Comparison of ENCODE assay signal across 20 cellular contexts in genomic region chr2:71674158-71674807, GRCh38.
DNase-seq lines count a peak whose midpoint lies in the region; ATAC-seq, FAIRE-seq and TF ChIP-seq lines count a peak whose summit lies in the region.
"Had no signal": no experiment of that assay in that cellular context is flagged by ENCODE, and none has a peak within 500 bp of the region (broad histone marks: within the 10 kb centered on the region; RNA-seq: fewer than 3 reads in every experiment).

No MANE protein-coding gene starts in this region.

- no peak overlapping the region for H4K91ac ChIP-seq in H9 (ENCODE audit: insufficient read length, low read depth, low read length)

- TF ChIP-seq POLR2A in spleen (IDR thresholded peaks at IDR 0.05) = no peak

- H3K9me3 Mint-ChIP-seq in activated naive CD8-positive, alpha-beta T cell treated with anti-CD3 and anti-CD28 coated beads, Interleukin-2, amount 10 ng/mL, durations not matched to agents 7 days and 5 days = no peaks in the 10 kb centered on the region
- H3K9me3 Mint-ChIP-seq in activated naive CD8-positive, alpha-beta T cell treated with anti-CD3 and anti-CD28 coated beads for 36 hours = no peaks in the 10 kb centered on the region
- H3K9me3 Mint-ChIP-seq in H9 (no peaks in the 10 kb centered on the region), endodermal cell (no peaks in the 10 kb centered on the region)
- H3K9me3 Mint-ChIP-seq: GM23338 had no signal

- H3K27ac ChIP-seq in H9 (ENCODE audit: insufficient read length, low read depth, low read length) (no peak overlapping the region), endodermal cell (ENCODE audit: low read depth, low read length) (no peak overlapping the region), spleen (no peak overlapping the region), small intestine (ENCODE audit: low read depth in 1 of 2, low read length in 1 of 2) (no peak overlapping the region)
- H3K27ac ChIP-seq: KMS-11 had no signal

- no peak overlapping the region for H2BK5ac ChIP-seq in H9 (ENCODE audit: insufficient read length, low read length)

- peaks cover 7% of the 10 kb centered on the region for H3K27me3 Mint-ChIP-seq in activated naive CD8-positive, alpha-beta T cell treated with anti-CD3 and anti-CD28 coated beads, Interleukin-2, amount 10 ng/mL, durations not matched to agents 7 days and 5 days
- H3K27me3 Mint-ChIP-seq in activated naive CD8-positive, alpha-beta T cell treated with anti-CD3 and anti-CD28 coated beads for 36 hours = peaks cover 6% of the 10 kb centered on the region
- H3K27me3 Mint-ChIP-seq in H9 (ENCODE audit: low read depth) (no peaks in the 10 kb centered on the region), endodermal cell (ENCODE audit: insufficient read depth) (no peaks in the 10 kb centered on the region)
- H3K27me3 Mint-ChIP-seq: CD4-positive, CD25-positive, alpha-beta regulatory T cell had no signal

- no peak overlapping the region for H4K8ac ChIP-seq in H9 (replicated peaks; ENCODE audit: insufficient read length, low read depth, low read length)

- H3K27me3 ChIP-seq in H9 (ENCODE audit: insufficient read depth, low read length) (no peaks in the 10 kb centered on the region), endodermal cell (ENCODE audit: control insufficient read depth, insufficient read depth, low read length, poor library complexity, severe bottlenecking) (no peaks in the 10 kb centered on the region), spleen (replicated peaks in 1 of 7) (no peaks in the 10 kb centered on the region), small intestine (ENCODE audit: control insufficient read depth in 2 of 2, insufficient read depth in 2 of 2, low read length in 2 of 2) (no peaks in the 10 kb centered on the region)

- no peak overlapping the region for H3K18ac ChIP-seq in H9 (ENCODE audit: insufficient read length, low read depth, low read length)

- no peaks in the 10 kb centered on the region for H4K20me1 ChIP-seq in H9 (ENCODE audit: control insufficient read depth, insufficient read depth, insufficient read length)

- no peak for ATAC-seq in activated naive CD8-positive, alpha-beta T cell treated with anti-CD3 and anti-CD28 coated beads, Interleukin-2, amount 10 ng/mL, durations not matched to agents 7 days and 5 days (ENCODE audit: low read depth)
- ATAC-seq: GM23338, Panc1, Right ventricle myocardium inferior had no signal

- no peak overlapping the region for H2AFZ ChIP-seq in H9 (ENCODE audit: low read length)
- H2AFZ ChIP-seq: GM23338 had no signal

- H3K36me3 ChIP-seq in endodermal cell (ENCODE audit: control insufficient read depth, insufficient read depth, low read length) (no peaks in the 10 kb centered on the region), spleen (peaks cover 0 to 88% (median 14%) of the 10 kb centered on the region in 6 donors), small intestine (ENCODE audit: control insufficient read depth in 2 of 2, insufficient read depth in 2 of 2, low read length in 2 of 2) (no peaks in the 10 kb centered on the region)

- H3T11ph ChIP-seq in H9 (ENCODE audit: low read length) = no peak overlapping the region

- H2BK20ac ChIP-seq in H9 (ENCODE audit: low read depth, low read length, poor library complexity, severe bottlenecking) = no peak overlapping the region

- H3K9ac ChIP-seq in H9 (ENCODE audit: extremely low read depth, insufficient read length, low read length) = no peak overlapping the region
- no peak overlapping the region for H3K9ac ChIP-seq in endodermal cell (ENCODE audit: extremely low read depth, low read length, poor library complexity, severe bottlenecking)
- H3K9ac ChIP-seq: KMS-11 had no signal

- no peak overlapping the region for H3K56ac ChIP-seq in H9 (ENCODE audit: insufficient read length, low read depth, low read length)

- intact Hi-C loops in spleen (cut with DNase I; ENCODE audit: low total_unique reads) = no loop called here

- POLR2A ChIA-PET in activated naive CD8-positive, alpha-beta T cell treated with anti-CD3 and anti-CD28 coated beads, Interleukin-2, amount 10 ng/mL, durations not matched to agents 7 days and 5 days (lab: Charles Lee) = no interaction called here

- H2BK15ac ChIP-seq in H9 (ENCODE audit: low read depth, low read length) = no peak overlapping the region

- peaks cover 3% of the 10 kb centered on the region for H3K23me2 ChIP-seq in H9 (ENCODE audit: insufficient read length, low read depth, low read length, poor library complexity, severe bottlenecking)

- H2BK12ac ChIP-seq in H9 (ENCODE audit: insufficient read length, low read depth, low read length) = no peak overlapping the region

- no peak overlapping the region for H3K4me3 ChIP-seq in endodermal cell (ENCODE audit: low read length)
- no peak overlapping the region for H3K4me3 ChIP-seq in spleen
- H3K4me3 ChIP-seq in small intestine (ENCODE audit: low read depth in 1 of 2, low read length in 2 of 2) = no peak overlapping the region
- H3K4me3 ChIP-seq: GM23338 had no signal

- H3K4me1 ChIP-seq in H9 (ENCODE audit: insufficient read depth, low read length) (no peaks in the 10 kb centered on the region), endodermal cell (ENCODE audit: control insufficient read depth, insufficient read depth, low read length) (no peaks in the 10 kb centered on the region), spleen (peaks cover 0 to 19% (median 5%) of the 10 kb centered on the region in 6 donors), small intestine (ENCODE audit: control insufficient read depth in 2 of 2, insufficient read depth in 1 of 2, low read depth in 1 of 2, low read length in 1 of 2) (no peaks in the 10 kb centered on the region)

- H3K27ac Mint-ChIP-seq in activated naive CD8-positive, alpha-beta T cell treated with anti-CD3 and anti-CD28 coated beads, Interleukin-2, amount 10 ng/mL, durations not matched to agents 7 days and 5 days = no peak overlapping the region
- no peak overlapping the region for H3K27ac Mint-ChIP-seq in activated naive CD8-positive, alpha-beta T cell treated with anti-CD3 and anti-CD28 coated beads for 36 hours
- H3K27ac Mint-ChIP-seq in H9 (no peak overlapping the region), endodermal cell (no peak overlapping the region)
- H3K27ac Mint-ChIP-seq: CD4-positive, CD25-positive, alpha-beta regulatory T cell; GM23338 had no signal

- H3K4me1 Mint-ChIP-seq in activated naive CD8-positive, alpha-beta T cell treated with anti-CD3 and anti-CD28 coated beads, Interleukin-2, amount 10 ng/mL, durations not matched to agents 7 days and 5 days = no peaks in the 10 kb centered on the region
- no peaks in the 10 kb centered on the region for H3K4me1 Mint-ChIP-seq in activated naive CD8-positive, alpha-beta T cell treated with anti-CD3 and anti-CD28 coated beads for 36 hours
- H3K4me1 Mint-ChIP-seq in H9 = peaks cover 2 to 3% of the 10 kb centered on the region in 2 experiments; a peak in 1 of 4 replicates
- H3K4me1 Mint-ChIP-seq in endodermal cell = no peaks in the 10 kb centered on the region
- H3K4me1 Mint-ChIP-seq: CD4-positive, CD25-positive, alpha-beta regulatory T cell had no signal

- H3K79me1 ChIP-seq in H9 (ENCODE audit: insufficient read depth, low read depth, low read length, poor library complexity, severe bottlenecking) = no peaks in the 10 kb centered on the region

- FAIRE-seq in small intestine (lab: Jason Lieb, UNC) = no peak
- FAIRE-seq: GM12892 had no signal

- H3K79me2 ChIP-seq in H9 (ENCODE audit: insufficient read depth, low read length) = no peaks in the 10 kb centered on the region

- H2AK5ac ChIP-seq in H9 (ENCODE audit: insufficient read length, low read length) = no peak overlapping the region

- no peak overlapping the region for H3K4ac ChIP-seq in H9 (ENCODE audit: low read depth, low read length)

- no peak overlapping the region for H4K5ac ChIP-seq in H9 (ENCODE audit: insufficient read length, low read depth, low read length)

- no peak overlapping the region for H3K4me3 Mint-ChIP-seq in activated naive CD8-positive, alpha-beta T cell treated with anti-CD3 and anti-CD28 coated beads, Interleukin-2, amount 10 ng/mL, durations not matched to agents 7 days and 5 days
- no peak overlapping the region for H3K4me3 Mint-ChIP-seq in activated naive CD8-positive, alpha-beta T cell treated with anti-CD3 and anti-CD28 coated beads for 36 hours
- H3K4me3 Mint-ChIP-seq in H9 (no peak overlapping the region; a peak in 1 of 5 replicates), endodermal cell (no peak overlapping the region)
- H3K4me3 Mint-ChIP-seq: CD4-positive, CD25-positive, alpha-beta regulatory T cell; GM23338 had no signal

- no CpG with 5 or more reads among the region's 7 CpGs for WGBS in H9 (ENCODE audit: extremely low coverage, insufficient read length, low lambda C conversion rate)
- 91 to 100% methylated on average over 5 to 7 of the region's 7 CpGs for WGBS in endodermal cell (ENCODE audit: insufficient coverage in 1 of 2, insufficient read length in 1 of 2), 2 experiments
- WGBS in spleen, 5 donors = 86 to 97% (median 90%) methylated on average over 7 of the region's 7 CpGs
- WGBS in small intestine, 3 donors = 91 to 94% (median 92%) methylated on average over 7 of the region's 7 CpGs

- peak; percentile 6 for DNase-seq in activated naive CD8-positive, alpha-beta T cell treated with anti-CD3 and anti-CD28 coated beads, Interleukin-2, amount 10 ng/mL, durations not matched to agents 7 days and 5 days
- DNase-seq in activated naive CD8-positive, alpha-beta T cell treated with anti-CD3 and anti-CD28 coated beads for 36 hours = no peak
- DNase-seq in H9 = peak; percentile 18
- peak; percentile 32 for DNase-seq in endodermal cell
- peak; percentile 49 for DNase-seq in spleen
- DNase-seq in small intestine = no peak
- no peak for DNase-seq in OCI-M1 (lab: John Stamatoyannopoulos, UW)
- no peak for DNase-seq in NCI-H526 treated with DMSO at 0.1 percent for 48 hours (lab: John Stamatoyannopoulos, UW)
- DNase-seq: CD4-positive, CD25-positive, alpha-beta regulatory T cell; DMS79 treated with DMSO at 0.1 percent for 48 hours; GDM1; MM.1S; NCI-H1105; NCI-H187; NCI-H82 had no signal

- no peaks in the 10 kb centered on the region for H3K36me3 Mint-ChIP-seq in activated naive CD8-positive, alpha-beta T cell treated with anti-CD3 and anti-CD28 coated beads, Interleukin-2, amount 10 ng/mL, durations not matched to agents 7 days and 5 days
- H3K36me3 Mint-ChIP-seq in activated naive CD8-positive, alpha-beta T cell treated with anti-CD3 and anti-CD28 coated beads for 36 hours = no peaks in the 10 kb centered on the region
- H3K36me3 Mint-ChIP-seq in H9 (ENCODE audit: insufficient read depth in 1 of 3, low read depth in 3 of 3) (no peaks in the 10 kb centered on the region; a peak in 4 of 7 replicates), endodermal cell (ENCODE audit: low read depth) (no peaks in the 10 kb centered on the region)
- H3K36me3 Mint-ChIP-seq: CD4-positive, CD25-positive, alpha-beta regulatory T cell had no signal

- no peak for TF ChIP-seq CTCF in H9 (conservative IDR thresholded peaks at IDR 0.05)
- no peak for TF ChIP-seq CTCF in endodermal cell (conservative IDR thresholded peaks at IDR 0.05)
- no peak for TF ChIP-seq CTCF in spleen (IDR thresholded peaks at IDR 0.05 in 8 of 11, conservative IDR thresholded peaks at IDR 0.05 in 3 of 11)

- no peak overlapping the region for H3K4me2 ChIP-seq in H9 (ENCODE audit: insufficient read depth, insufficient read length, low read length)
- H3K4me2 ChIP-seq: GM23338, KMS-11 had no signal

- no peak overlapping the region for H2BK120ac ChIP-seq in H9 (ENCODE audit: low read depth, low read length, poor library complexity, severe bottlenecking)

- H3K9me3 ChIP-seq in H9 (ENCODE audit: control insufficient read depth, low read depth, low read length) = no peaks in the 10 kb centered on the region
- no peaks in the 10 kb centered on the region for H3K9me3 ChIP-seq in endodermal cell (ENCODE audit: control insufficient read depth, low read length)
- H3K9me3 ChIP-seq in spleen = no peaks in the 10 kb centered on the region
- no peaks in the 10 kb centered on the region for H3K9me3 ChIP-seq in small intestine (ENCODE audit: control insufficient read depth, low read depth)

- H3K23ac ChIP-seq in H9 (ENCODE audit: insufficient read length, low read depth, low read length) = no peak overlapping the region

- H3K14ac ChIP-seq in H9 (ENCODE audit: insufficient read depth, low read length) = no peak overlapping the region

Comparison
In these comparisons a context has a peak if more than half of its experiments do, and no peak if none do; other contexts are left out.
1. DNase-seq: peak in activated naive CD8-positive, alpha-beta T cell treated with anti-CD3 and anti-CD28 coated beads, Interleukin-2, amount 10 ng/mL, durations not matched to agents 7 days and 5 days (single experiment), H9 (single experiment), endodermal cell (single experiment) and spleen (single experiment); none in activated naive CD8-positive, alpha-beta T cell treated with anti-CD3 and anti-CD28 coated beads for 36 hours (single experiment), small intestine (single experiment), OCI-M1 (single experiment) and NCI-H526 treated with DMSO at 0.1 percent for 48 hours (single experiment).